1 cellular context compared by ENCODE assay signal in genomic region chr19:1438035-1438932, GRCh38.
TF ChIP-seq lines count a peak whose summit lies in the region.

Gene RPS15 (plus strand): TSS chr19:1438396. CDS start chr19:1438426, 30 bp downstream.

TF ChIP-seq in HepG2, 621 proteins besides CTCF, POLR2A, EP300 and RAD21 (continued from another document and continues in another):
- TF ChIP-seq ZBTB4 (CRISPR knock-in tag; IDR thresholded peaks at IDR 0.05; ENCODE audit: borderline replicate concordance), result peak; percentile 90
- TF ChIP-seq ZNF510 (CRISPR knock-in tag; IDR thresholded peaks at IDR 0.05; ENCODE audit: low read depth), result peak; percentile 61; the same call in 1 of the 2 replicates
- peak; percentile 72 for TF ChIP-seq ZBTB2 (CRISPR knock-in tag; IDR thresholded peaks at IDR 0.05; ENCODE audit: low read depth)
- TF ChIP-seq ZBTB42 (CRISPR knock-in tag; IDR thresholded peaks at IDR 0.05), result no peak
- 0 out of 4 replicates have a peak, but pooled peaks of 1 of the 2 experiments have one; percentile 4 for TF ChIP-seq NR2F1 (CRISPR knock-in tag; IDR thresholded peaks at IDR 0.05)
- 0 out of 2 replicates have a peak, but pooled peaks have one; percentile 61 for TF ChIP-seq SIX4 (CRISPR knock-in tag; IDR thresholded peaks at IDR 0.05)
- no peak for TF ChIP-seq NONO (IDR thresholded peaks at IDR 0.05)
- peak; percentile 99 for TF ChIP-seq NONO (CRISPR knock-in tag; conservative IDR thresholded peaks at IDR 0.05)
- peak; percentile 97 for TF ChIP-seq THAP11 (CRISPR knock-in tag; IDR thresholded peaks at IDR 0.05)
- TF ChIP-seq ZNF564 (CRISPR knock-in tag; IDR thresholded peaks at IDR 0.05), result peak; percentile 80; the same call in 1 of the 2 replicates
- TF ChIP-seq GATA4 (IDR thresholded peaks at IDR 0.05; ENCODE audit: borderline replicate concordance, low read depth), result no peak
- TF ChIP-seq ELF4 (CRISPR knock-in tag; IDR thresholded peaks at IDR 0.05; ENCODE audit: borderline replicate concordance), result peak; percentile 79; the same call in 1 of the 2 replicates
- TF ChIP-seq ZNF737 (CRISPR knock-in tag; IDR thresholded peaks at IDR 0.05; ENCODE audit: borderline replicate concordance), result peak; percentile 49; the same call in 1 of the 2 replicates
- TF ChIP-seq ZBTB33 (CRISPR knock-in tag; IDR thresholded peaks at IDR 0.05), result peak; percentile 90
- TF ChIP-seq ZNF446 (CRISPR knock-in tag; IDR thresholded peaks at IDR 0.05), result peak; percentile 73; the same call in 1 of the 2 replicates
- TF ChIP-seq ZNF879 (CRISPR knock-in tag; IDR thresholded peaks at IDR 0.05), result peak; percentile 75
- peak; percentile 65; the same call in 1 of the 2 replicates for TF ChIP-seq ZNF773 (CRISPR knock-in tag; IDR thresholded peaks at IDR 0.05; ENCODE audit: borderline replicate concordance)
- TF ChIP-seq ZNF770 (CRISPR knock-in tag; IDR thresholded peaks at IDR 0.05), result peak; percentile 72
- TF ChIP-seq HBP1 (CRISPR knock-in tag; IDR thresholded peaks at IDR 0.05; ENCODE audit: low read depth), result peak; percentile 61
- TF ChIP-seq ZNF720 (CRISPR knock-in tag; IDR thresholded peaks at IDR 0.05), result no peak
- TF ChIP-seq KLF6 (CRISPR knock-in tag; IDR thresholded peaks at IDR 0.05), result peak; percentile 93
- peak; percentile 62; the same call in 1 of the 2 replicates for TF ChIP-seq ZNF598 (CRISPR knock-in tag; IDR thresholded peaks at IDR 0.05; ENCODE audit: borderline replicate concordance)
- peak; percentile 85; the same call in 1 of the 2 replicates for TF ChIP-seq RNF2 (conservative IDR thresholded peaks at IDR 0.05; ENCODE audit: low read depth)
- TF ChIP-seq MTA3 (CRISPR knock-in tag; IDR thresholded peaks at IDR 0.05), result no peak
- TF ChIP-seq ZNF18 (CRISPR knock-in tag; IDR thresholded peaks at IDR 0.05; ENCODE audit: insufficient replicate concordance), result peak; percentile 84
- TF ChIP-seq JARID2 (CRISPR knock-in tag; IDR thresholded peaks at IDR 0.05; ENCODE audit: insufficient replicate concordance), result no peak
- TF ChIP-seq MIER3 (CRISPR knock-in tag; IDR thresholded peaks at IDR 0.05; ENCODE audit: borderline replicate concordance), result peak; percentile 99
- TF ChIP-seq ZNF784 (CRISPR knock-in tag; IDR thresholded peaks at IDR 0.05; ENCODE audit: borderline replicate concordance), result peak; percentile 68; the same call in 1 of the 2 replicates
- TF ChIP-seq ZSCAN21 (CRISPR knock-in tag; IDR thresholded peaks at IDR 0.05; ENCODE audit: borderline replicate concordance), result peak; percentile 93
- peak; percentile 85 for TF ChIP-seq SMYD3 (CRISPR knock-in tag; IDR thresholded peaks at IDR 0.05)
- TF ChIP-seq ZNF432 (CRISPR knock-in tag; IDR thresholded peaks at IDR 0.05; ENCODE audit: borderline replicate concordance), result no peak
- TF ChIP-seq EED (CRISPR knock-in tag; IDR thresholded peaks at IDR 0.05), result peak; percentile 93
- 0 out of 2 replicates have a peak, but pooled peaks have one; percentile 62 for TF ChIP-seq ZNF160 (CRISPR knock-in tag; IDR thresholded peaks at IDR 0.05)
- peak; percentile 73; the same call in 1 of the 2 replicates for TF ChIP-seq HNRNPL (IDR thresholded peaks at IDR 0.05; ENCODE audit: low read depth, low read length)
- TF ChIP-seq SMC3 (IDR thresholded peaks at IDR 0.05; ENCODE audit: low read length), result no peak
- TF ChIP-seq KLF9 (CRISPR knock-in tag; IDR thresholded peaks at IDR 0.05; ENCODE audit: low read depth), result no peak
- TF ChIP-seq ZNF263 (CRISPR knock-in tag; IDR thresholded peaks at IDR 0.05), result peak; percentile 67
- TF ChIP-seq POLR2G (IDR thresholded peaks at IDR 0.05; ENCODE audit: low read depth, low read length), result peak; percentile 98
- TF ChIP-seq ZSCAN25 (CRISPR knock-in tag; IDR thresholded peaks at IDR 0.05), result peak; percentile 60; the same call in 1 of the 2 replicates
- TF ChIP-seq POGK (CRISPR knock-in tag; conservative IDR thresholded peaks at IDR 0.05), result peak; percentile 99
- TF ChIP-seq DR1 (CRISPR knock-in tag; IDR thresholded peaks at IDR 0.05), result peak; percentile 99
- TF ChIP-seq HMGXB4 (CRISPR knock-in tag; IDR thresholded peaks at IDR 0.05; ENCODE audit: borderline replicate concordance in 1 of 2, low read depth in 1 of 2), result peak; percentile 97
- no peak for TF ChIP-seq NBN (conservative IDR thresholded peaks at IDR 0.05)
- TF ChIP-seq REPIN1 (CRISPR knock-in tag; IDR thresholded peaks at IDR 0.05; ENCODE audit: borderline replicate concordance, low read depth), result peak; percentile 95
- TF ChIP-seq FOXC1 (CRISPR knock-in tag; IDR thresholded peaks at IDR 0.05; ENCODE audit: borderline replicate concordance), result peak; percentile 87; the same call in 1 of the 2 replicates
- peak; percentile 82 for TF ChIP-seq SMAD3 (CRISPR knock-in tag; IDR thresholded peaks at IDR 0.05)
- no peak for TF ChIP-seq SMARCC2 (IDR thresholded peaks at IDR 0.05)
- peak; percentile 94 for TF ChIP-seq BRCA1 (CRISPR knock-in tag; IDR thresholded peaks at IDR 0.05)
- peak; percentile 63; the same call in 1 of the 2 replicates for TF ChIP-seq REXO4 (CRISPR knock-in tag; IDR thresholded peaks at IDR 0.05; ENCODE audit: borderline replicate concordance)
- peak; percentile 88 for TF ChIP-seq MIXL1 (CRISPR knock-in tag; IDR thresholded peaks at IDR 0.05)
